ENCODE assay signal across 27 cellular contexts in the genomic region with DNA sequence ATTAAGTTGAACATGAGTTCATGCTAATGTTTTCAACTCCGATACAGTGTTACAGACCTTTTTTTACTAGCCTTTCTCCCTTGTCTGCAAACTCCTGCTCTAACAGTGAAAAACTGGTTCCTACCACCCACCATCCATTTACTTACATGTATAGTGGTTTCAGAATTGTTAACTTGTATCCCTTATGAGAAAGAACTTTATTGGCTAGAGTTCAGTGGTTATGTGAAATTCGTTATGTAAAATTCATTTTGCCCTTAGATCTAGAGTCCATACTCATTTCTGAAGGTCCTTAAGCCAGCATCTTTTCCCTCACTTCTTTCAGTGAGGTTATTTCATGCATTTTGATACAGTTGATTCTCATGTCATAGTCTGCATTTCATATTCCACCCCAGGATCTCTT. TPM values are rescaled to one million over a fixed set of nuclear protein-coding genes. Genes with fewer than 3 reads are reported as not detected.
DNase-seq lines count a peak whose midpoint lies in the region; ATAC-seq and TF ChIP-seq lines count a peak whose summit lies in the region.
"Had no signal": no experiment of that assay in that cellular context is flagged by ENCODE, and none has a peak within 500 bp of the region (broad histone marks: within the 10 kb centered on the region; RNA-seq: fewer than 3 reads in every experiment).

No MANE protein-coding gene starts in this region.

- CTCF ChIA-PET in activated naive CD4-positive, alpha-beta T cell treated with anti-CD3 and anti-CD28 coated beads for 36 hours (lab: Charles Lee): no interaction called here
- CTCF ChIA-PET in activated naive CD4-positive, alpha-beta T cell treated with anti-CD3 and anti-CD28 coated beads, Interleukin-2, amount 10 ng/mL, durations not matched to agents 7 days and 5 days (lab: Charles Lee): interaction anchor here (1.5 kb wide), 1 partner anchor 76 kb away, joined by 3 read pairs; no protein-coding TSS in a partner anchor
- CTCF ChIA-PET in T-cell (lab: Charles Lee): no interaction called here

- H3K36me3 ChIP-seq in adrenal gland (replicated peaks in 1 of 2) (no peaks in the 10 kb centered on the region), GM23338 (ENCODE audit: insufficient read depth) (peaks cover 6% of the 10 kb centered on the region; the same call in 1 of the 2 replicates)
- H3K36me3 ChIP-seq: gastrocnemius medialis, MG63, sigmoid colon had no signal

- POLR2A ChIA-PET in T-cell (lab: Charles Lee): interaction anchor here in 1 of 2 donors (0.6 kb wide), 1 partner anchor 14 kb away, joined by 4 read pairs; no protein-coding TSS in a partner anchor
- POLR2A ChIA-PET in activated naive CD8-positive, alpha-beta T cell treated with anti-CD3 and anti-CD28 coated beads, Interleukin-2, amount 10 ng/mL, durations not matched to agents 7 days and 5 days (lab: Charles Lee): no interaction called here

- TF ChIP-seq POLR2A in adrenal gland (IDR thresholded peaks at IDR 0.05): no peak

- H3K4me1 Mint-ChIP-seq in activated naive CD4-positive, alpha-beta T cell treated with anti-CD3 and anti-CD28 coated beads for 36 hours (ENCODE audit: low read depth): peaks cover 86% of the 10 kb centered on the region
- peaks cover 76% of the 10 kb centered on the region for H3K4me1 Mint-ChIP-seq in activated naive CD4-positive, alpha-beta T cell treated with anti-CD3 and anti-CD28 coated beads, Interleukin-2, amount 10 ng/mL, durations not matched to agents 7 days and 5 days
- H3K4me1 Mint-ChIP-seq in T-cell (peaks cover 10 to 48% (median 42%) of the 10 kb centered on the region in 3 donors), GM23338 (peaks cover 5% of the 10 kb centered on the region; the same call in 1 of the 3 replicates)
- H3K4me1 Mint-ChIP-seq in activated naive CD8-positive, alpha-beta T cell treated with anti-CD3 and anti-CD28 coated beads, Interleukin-2, amount 10 ng/mL, durations not matched to agents 7 days and 5 days: peaks cover 65% of the 10 kb centered on the region
- peaks cover 78% of the 10 kb centered on the region for H3K4me1 Mint-ChIP-seq in stimulated activated effector memory CD8-positive, alpha-beta T cell treated with anti-CD3 and anti-CD28 coated beads, Interleukin-12 subunit alpha, Interleukin-12 subunit beta, amount 100 ng/mL, for 72 hours
- H3K4me1 Mint-ChIP-seq: naive B cell had no signal

- no peak for DNase-seq in activated naive CD4-positive, alpha-beta T cell treated with anti-CD3 and anti-CD28 coated beads for 36 hours
- DNase-seq in activated naive CD4-positive, alpha-beta T cell treated with anti-CD3 and anti-CD28 coated beads, Interleukin-2, amount 10 ng/mL, durations not matched to agents 7 days and 5 days: no peak
- DNase-seq in T-cell (no peak), adrenal gland (no peak), GM23338 (ENCODE audit: low spot score) (no peak)
- no peak for DNase-seq in activated naive CD8-positive, alpha-beta T cell treated with anti-CD3 and anti-CD28 coated beads, Interleukin-2, amount 10 ng/mL, durations not matched to agents 7 days and 5 days
- DNase-seq in stimulated activated effector memory CD8-positive, alpha-beta T cell treated with anti-CD3 and anti-CD28 coated beads, Interleukin-12 subunit alpha, Interleukin-12 subunit beta, amount 100 ng/mL, for 72 hours (ENCODE audit: low spot score in 2 of 2): no peak
- DNase-seq: activated effector memory CD4-positive, alpha-beta T cell treated with anti-CD3 and anti-CD28 coated beads, Interleukin-2, amount 50 U/mL, for 16 hours; Caco-2; DMS53; gastrocnemius medialis; H7; KG1; kidney glomerular epithelial cell; MG63; midbrain; naive B cell; NCI-H1417; NCI-H2081; NCI-H2227 treated with DMSO at 0.1 percent for 48 hours; NCI-H526 treated with DMSO at 0.1 percent for 48 hours; PC-3; psoas muscle; sigmoid colon; stimulated activated CD4-positive, alpha-beta T cell treated with anti-CD3 and anti-CD28 coated beads, Interleukin-12 subunit alpha, Interleukin-12 subunit beta, amount 100 ng/mL, for 4 hours; stimulated activated CD4-positive, alpha-beta T cell treated with anti-CD3 and anti-CD28 coated beads, Interleukin-2, amount 100 ng/mL, for 48 hours; trophoblast cell had no signal

- ATAC-seq in T-cell (replicated peaks in 1 of 4) (no peak), GM23338 (no peak)
- no peak for ATAC-seq in activated naive CD8-positive, alpha-beta T cell treated with anti-CD3 and anti-CD28 coated beads, Interleukin-2, amount 10 ng/mL, durations not matched to agents 7 days and 5 days (ENCODE audit: low read depth)
- ATAC-seq in stimulated activated effector memory CD8-positive, alpha-beta T cell treated with anti-CD3 and anti-CD28 coated beads, Interleukin-12 subunit alpha, Interleukin-12 subunit beta, amount 100 ng/mL, for 72 hours: peak; percentile 89
- ATAC-seq: gastrocnemius medialis, PC-3, psoas muscle had no signal

- H3K27me3 ChIP-seq in adrenal gland (no peaks in the 10 kb centered on the region), GM23338 (ENCODE audit: insufficient read depth) (no peaks in the 10 kb centered on the region)
- H3K27me3 ChIP-seq: gastrocnemius medialis, MG63, sigmoid colon had no signal

- no peaks in the 10 kb centered on the region for H3F3A ChIP-seq in GM23338 (replicated peaks; ENCODE audit: low read depth)

- H3K4me1 ChIP-seq in adrenal gland (replicated peaks in 1 of 2) (no peaks in the 10 kb centered on the region), GM23338 (ENCODE audit: insufficient read depth) (no peaks in the 10 kb centered on the region)
- H3K4me1 ChIP-seq: sigmoid colon had no signal

- 68 to 85% (median 79%) methylated on average over 2 of the region's 2 CpGs for WGBS in adrenal gland, 4 donors

- no peak overlapping the region for H3K4me3 ChIP-seq in adrenal gland
- H3K4me3 ChIP-seq in GM23338: no peak overlapping the region
- H3K4me3 ChIP-seq: gastrocnemius medialis, MG63, psoas muscle, sigmoid colon had no signal

- H3K4me2 ChIP-seq in GM23338: no peak overlapping the region

- intact Hi-C loops in activated naive CD4-positive, alpha-beta T cell treated with anti-CD3 and anti-CD28 coated beads for 36 hours (cut with micrococcal nuclease): loop anchor here (1.0 kb wide), 3 partner anchors 11 to 22 kb away; no protein-coding TSS in a partner anchor
- intact Hi-C loops in adrenal gland (cut with DNase I): no loop called here

- H3K27ac Mint-ChIP-seq in activated naive CD4-positive, alpha-beta T cell treated with anti-CD3 and anti-CD28 coated beads for 36 hours: peak overlapping the region; percentile 84
- no peak overlapping the region for H3K27ac Mint-ChIP-seq in activated naive CD4-positive, alpha-beta T cell treated with anti-CD3 and anti-CD28 coated beads, Interleukin-2, amount 10 ng/mL, durations not matched to agents 7 days and 5 days
- H3K27ac Mint-ChIP-seq in T-cell (peak overlapping the region; percentile 63 to 89), GM23338 (no peak overlapping the region)
- peak overlapping the region; percentile 46 for H3K27ac Mint-ChIP-seq in activated naive CD8-positive, alpha-beta T cell treated with anti-CD3 and anti-CD28 coated beads, Interleukin-2, amount 10 ng/mL, durations not matched to agents 7 days and 5 days
- peak overlapping the region; percentile 16 for H3K27ac Mint-ChIP-seq in stimulated activated effector memory CD8-positive, alpha-beta T cell treated with anti-CD3 and anti-CD28 coated beads, Interleukin-12 subunit alpha, Interleukin-12 subunit beta, amount 100 ng/mL, for 72 hours
- H3K27ac Mint-ChIP-seq: naive B cell had no signal

- no peaks in the 10 kb centered on the region for H3K27me3 Mint-ChIP-seq in activated naive CD4-positive, alpha-beta T cell treated with anti-CD3 and anti-CD28 coated beads for 36 hours (ENCODE audit: low read depth)
- H3K27me3 Mint-ChIP-seq in activated naive CD4-positive, alpha-beta T cell treated with anti-CD3 and anti-CD28 coated beads, Interleukin-2, amount 10 ng/mL, durations not matched to agents 7 days and 5 days: no peaks in the 10 kb centered on the region
- H3K27me3 Mint-ChIP-seq in T-cell (no peaks in the 10 kb centered on the region), GM23338 (ENCODE audit: insufficient read depth, low read depth, poor library complexity) (peaks cover 4% of the 10 kb centered on the region)
- H3K27me3 Mint-ChIP-seq in activated naive CD8-positive, alpha-beta T cell treated with anti-CD3 and anti-CD28 coated beads, Interleukin-2, amount 10 ng/mL, durations not matched to agents 7 days and 5 days: no peaks in the 10 kb centered on the region
- H3K27me3 Mint-ChIP-seq: naive B cell had no signal

- no peaks in the 10 kb centered on the region for H3K9me2 ChIP-seq in GM23338 (ENCODE audit: insufficient read depth)

- no peaks in the 10 kb centered on the region for H3K79me2 ChIP-seq in GM23338 (replicated peaks; ENCODE audit: insufficient read depth)

- no peaks in the 10 kb centered on the region for H4K20me1 ChIP-seq in GM23338 (replicated peaks; ENCODE audit: insufficient read depth)

- peaks cover 50% of the 10 kb centered on the region for H3K36me3 Mint-ChIP-seq in activated naive CD4-positive, alpha-beta T cell treated with anti-CD3 and anti-CD28 coated beads for 36 hours (ENCODE audit: low read depth)
- peaks cover 82% of the 10 kb centered on the region for H3K36me3 Mint-ChIP-seq in activated naive CD4-positive, alpha-beta T cell treated with anti-CD3 and anti-CD28 coated beads, Interleukin-2, amount 10 ng/mL, durations not matched to agents 7 days and 5 days
- H3K36me3 Mint-ChIP-seq in T-cell (peaks cover 42% of the 10 kb centered on the region), GM23338 (ENCODE audit: low read depth) (peaks cover 37% of the 10 kb centered on the region)
- peaks cover 76% of the 10 kb centered on the region for H3K36me3 Mint-ChIP-seq in activated naive CD8-positive, alpha-beta T cell treated with anti-CD3 and anti-CD28 coated beads, Interleukin-2, amount 10 ng/mL, durations not matched to agents 7 days and 5 days
- H3K36me3 Mint-ChIP-seq in stimulated activated effector memory CD8-positive, alpha-beta T cell treated with anti-CD3 and anti-CD28 coated beads, Interleukin-12 subunit alpha, Interleukin-12 subunit beta, amount 100 ng/mL, for 72 hours: peaks cover 67% of the 10 kb centered on the region

- H3K9me3 Mint-ChIP-seq in activated naive CD4-positive, alpha-beta T cell treated with anti-CD3 and anti-CD28 coated beads for 36 hours: peaks cover 35% of the 10 kb centered on the region
- H3K9me3 Mint-ChIP-seq in activated naive CD4-positive, alpha-beta T cell treated with anti-CD3 and anti-CD28 coated beads, Interleukin-2, amount 10 ng/mL, durations not matched to agents 7 days and 5 days: peaks cover 51% of the 10 kb centered on the region
- H3K9me3 Mint-ChIP-seq in T-cell (peaks cover 11 to 21% (median 20%) of the 10 kb centered on the region in 3 donors), GM23338 (peaks cover 42% of the 10 kb centered on the region)
- peaks cover 24% of the 10 kb centered on the region for H3K9me3 Mint-ChIP-seq in activated naive CD8-positive, alpha-beta T cell treated with anti-CD3 and anti-CD28 coated beads, Interleukin-2, amount 10 ng/mL, durations not matched to agents 7 days and 5 days
- peaks cover 12% of the 10 kb centered on the region for H3K9me3 Mint-ChIP-seq in stimulated activated effector memory CD8-positive, alpha-beta T cell treated with anti-CD3 and anti-CD28 coated beads, Interleukin-12 subunit alpha, Interleukin-12 subunit beta, amount 100 ng/mL, for 72 hours

- H3K4me3 Mint-ChIP-seq in activated naive CD4-positive, alpha-beta T cell treated with anti-CD3 and anti-CD28 coated beads for 36 hours: no peak overlapping the region
- H3K4me3 Mint-ChIP-seq in activated naive CD4-positive, alpha-beta T cell treated with anti-CD3 and anti-CD28 coated beads, Interleukin-2, amount 10 ng/mL, durations not matched to agents 7 days and 5 days: no peak overlapping the region
- H3K4me3 Mint-ChIP-seq in T-cell: peak overlapping the region in 1 of 3 donors; percentile 35
- H3K4me3 Mint-ChIP-seq in activated naive CD8-positive, alpha-beta T cell treated with anti-CD3 and anti-CD28 coated beads, Interleukin-2, amount 10 ng/mL, durations not matched to agents 7 days and 5 days: no peak overlapping the region
- peak overlapping the region; percentile 33 for H3K4me3 Mint-ChIP-seq in stimulated activated effector memory CD8-positive, alpha-beta T cell treated with anti-CD3 and anti-CD28 coated beads, Interleukin-12 subunit alpha, Interleukin-12 subunit beta, amount 100 ng/mL, for 72 hours
- no peak overlapping the region for H3K4me3 Mint-ChIP-seq in GM23338
- H3K4me3 Mint-ChIP-seq: naive B cell had no signal

- no peak overlapping the region for H2AFZ ChIP-seq in GM23338

- H3K27ac ChIP-seq in adrenal gland (no peak overlapping the region), GM23338 (ENCODE audit: low read depth) (no peak overlapping the region)
- H3K27ac ChIP-seq: gastrocnemius medialis, psoas muscle, sigmoid colon had no signal

- peaks cover 0 to 5% (median 0%) of the 10 kb centered on the region in 3 donors for H3K9me3 ChIP-seq in adrenal gland (replicated peaks in 1 of 3)

- TF ChIP-seq CTCF in adrenal gland (IDR thresholded peaks at IDR 0.05) (no peak), GM23338 (conservative IDR thresholded peaks at IDR 0.05; ENCODE audit: low read depth in 2 of 2) (no peak)

RNA-seq across cellular contexts. Expression of gene PRKCH, which starts 51.0 kb away (rescaled TPM):
- 100 to 1,000 TPM; 149 to 158 TPM for total RNA-seq in activated naive CD4-positive, alpha-beta T cell treated with anti-CD3 and anti-CD28 coated beads for 36 hours
- total RNA-seq in T-cell: 100 to 1,000 TPM; 267 to 436 (median 326) TPM
- total RNA-seq in activated naive CD8-positive, alpha-beta T cell treated with anti-CD3 and anti-CD28 coated beads, Interleukin-2, amount 10 ng/mL, durations not matched to agents 7 days and 5 days: 100 to 1,000 TPM; 318 TPM
- total RNA-seq in adrenal gland: 10 to 100 TPM; 13.6 to 28.1 (median 19.3) TPM
- 10 to 100 TPM in 1 of 3 donors, 1 to 10 TPM in 2; 7.8 to 11.6 (median 9.9) TPM for polyA plus RNA-seq in adrenal gland
- 10.0 and 10.1 TPM in 2 replicates for total RNA-seq in GM23338 (2014; rRNA removed; shearing (Covaris generic))
- 5.3 and 5.4 TPM in 2 replicates for polyA plus RNA-seq in GM23338 (2016; fragmentation: Nextera tagmentation; extraction: Ambion mirVana)

Comparison
In these comparisons a context has a peak if more than half of its experiments do, and no peak if none do; other contexts are left out.
1. H3K27ac Mint-ChIP-seq: peak in activated naive CD4-positive, alpha-beta T cell treated with anti-CD3 and anti-CD28 coated beads for 36 hours (single experiment), T-cell (2 of 2), activated naive CD8-positive, alpha-beta T cell treated with anti-CD3 and anti-CD28 coated beads, Interleukin-2, amount 10 ng/mL, durations not matched to agents 7 days and 5 days (single experiment) and stimulated activated effector memory CD8-positive, alpha-beta T cell treated with anti-CD3 and anti-CD28 coated beads, Interleukin-12 subunit alpha, Interleukin-12 subunit beta, amount 100 ng/mL, for 72 hours (single experiment); none in activated naive CD4-positive, alpha-beta T cell treated with anti-CD3 and anti-CD28 coated beads, Interleukin-2, amount 10 ng/mL, durations not matched to agents 7 days and 5 days (single experiment) and GM23338 (single experiment).
2. RNA of gene PRKCH, which starts 51.0 kb away (total RNA-seq): 267 to 436 TPM in T-cell, 318 TPM in activated naive CD8-positive, alpha-beta T cell treated with anti-CD3 and anti-CD28 coated beads, Interleukin-2, amount 10 ng/mL, durations not matched to agents 7 days and 5 days and 149 to 158 TPM in activated naive CD4-positive, alpha-beta T cell treated with anti-CD3 and anti-CD28 coated beads for 36 hours; 13.6 to 28.1 TPM in adrenal gland and 10.0 to 10.1 TPM in GM23338; every median in the first group is over 4 times any median in the second.